42 cellular contexts compared by ENCODE assay signal in the genomic region with DNA sequence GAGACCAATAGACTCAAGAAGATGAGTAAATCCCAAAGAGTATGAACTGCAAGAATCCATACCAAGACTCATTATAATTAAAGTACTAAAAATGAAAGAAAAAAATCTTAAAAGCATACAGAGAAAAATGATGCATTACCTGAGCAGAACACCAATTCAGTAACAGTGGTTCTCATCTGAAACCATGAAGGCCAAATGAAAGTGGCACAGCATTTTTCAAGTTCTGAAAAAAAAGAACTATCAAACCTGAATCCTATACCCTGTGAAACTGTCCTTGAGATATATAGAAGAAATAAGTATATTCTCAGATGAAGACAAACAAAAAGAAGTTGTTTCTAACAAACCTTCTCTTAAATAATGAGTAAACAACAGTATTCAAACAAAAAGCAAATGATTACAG. TPM values are rescaled to one million over a fixed set of nuclear protein-coding genes. Genes with fewer than 3 reads are reported as not detected.
"Had no signal": no experiment of that assay in that cellular context is flagged by ENCODE, and none has a peak within 500 bp of the region (broad histone marks: within the 10 kb centered on the region; RNA-seq: fewer than 3 reads in every experiment).

No MANE protein-coding gene starts in this region.

- H3K36me3 Mint-ChIP-seq: activated naive CD4-positive, alpha-beta T cell treated with anti-CD3 and anti-CD28 coated beads, Interleukin-2, amount 10 ng/mL, durations not matched to agents 7 days and 5 days; activated naive CD4-positive, alpha-beta T cell treated with anti-CD3 and anti-CD28 coated beads, Interleukin-2, amount 50 U/mL, for 24 hours; activated naive CD8-positive, alpha-beta T cell; activated naive CD8-positive, alpha-beta T cell treated with anti-CD3 and anti-CD28 coated beads for 36 hours; activated naive CD8-positive, alpha-beta T cell treated with anti-CD3 and anti-CD28 coated beads, Interleukin-2, amount 10 ng/mL, durations not matched to agents 7 days and 5 days; brain had no signal

- H3K4me3 ChIP-seq: adrenal gland, ascending aorta, body of pancreas, breast epithelium, cardiac muscle cell had no signal

- H3K4me1 ChIP-seq: adrenal gland, ascending aorta, body of pancreas, breast epithelium had no signal

- H3K27me3 Mint-ChIP-seq: activated naive CD4-positive, alpha-beta T cell treated with anti-CD3 and anti-CD28 coated beads, Interleukin-2, amount 10 ng/mL, durations not matched to agents 7 days and 5 days; activated naive CD8-positive, alpha-beta T cell treated with anti-CD3 and anti-CD28 coated beads for 36 hours; activated naive CD8-positive, alpha-beta T cell treated with anti-CD3 and anti-CD28 coated beads, Interleukin-2, amount 10 ng/mL, durations not matched to agents 7 days and 5 days; activated naive CD8-positive, alpha-beta T cell treated with anti-CD3 and anti-CD28 coated beads, Interleukin-2, amount 50 U/mL, for 24 hours; central memory CD8-positive, alpha-beta T cell had no signal

- H3K27me3 ChIP-seq: adrenal gland, ascending aorta, body of pancreas, brain microvascular endothelial cell, breast epithelium, cardiac muscle cell had no signal

- H3K36me3 ChIP-seq: adrenal gland, ascending aorta, brain microvascular endothelial cell, breast epithelium, cardiac muscle cell had no signal

- H3K9me3 ChIP-seq: adrenal gland had no signal

- H3K4me3 Mint-ChIP-seq: activated naive CD4-positive, alpha-beta T cell treated with anti-CD3 and anti-CD28 coated beads for 36 hours; activated naive CD4-positive, alpha-beta T cell treated with anti-CD3 and anti-CD28 coated beads, Interleukin-2, amount 10 ng/mL, durations not matched to agents 7 days and 5 days; activated naive CD4-positive, alpha-beta T cell treated with anti-CD3 and anti-CD28 coated beads, Interleukin-2, amount 50 U/mL, for 24 hours; activated naive CD8-positive, alpha-beta T cell; activated naive CD8-positive, alpha-beta T cell treated with anti-CD3 and anti-CD28 coated beads for 36 hours; activated naive CD8-positive, alpha-beta T cell treated with anti-CD3 and anti-CD28 coated beads, Interleukin-2, amount 10 ng/mL, durations not matched to agents 7 days and 5 days; activated naive CD8-positive, alpha-beta T cell treated with anti-CD3 and anti-CD28 coated beads, Interleukin-2, amount 50 U/mL, for 24 hours; activated T-cell treated with anti-CD3 and anti-CD28 coated beads, Interleukin-2, amount 50 U/mL, for 24 hours; activated T-cell treated with anti-CD3 and anti-CD28 coated beads, Interleukin-2, amount 50 U/mL, for 4 hours; activated T-cell treated with anti-CD3 and anti-CD28 coated beads, Interleukin-2, amount 50 U/mL, for 72 hours; activated T-helper 1 cell treated with anti-CD3 and anti-CD28 coated beads, Interleukin-12 subunit alpha, Interleukin-12 subunit beta, Interleukin-2, Interleukin-4 antibody, amounts not matched to agents 30 ng/mL and 10 ng/mL and 1 ng/mL, durations not matched to agents 14 hours and 24 hours and 36 hours; activated T-helper 17 cell treated with anti-CD3 and anti-CD28 coated beads, Interleukin-2, amount 50 U/mL, for 72 hours; brain; central memory CD8-positive, alpha-beta T cell had no signal

- DNase-seq: activated effector memory CD4-positive, alpha-beta T cell treated with Interleukin-2 at 50 U/mL for 16 hours; activated gamma-delta T cell; activated gamma-delta T cell treated with Interleukin-2 at 50 U/mL for 16 hours; activated naive CD4-positive, alpha-beta T cell; activated naive CD4-positive, alpha-beta T cell treated with anti-CD3 and anti-CD28 coated beads for 36 hours; activated naive CD4-positive, alpha-beta T cell treated with anti-CD3 and anti-CD28 coated beads, Interleukin-2, amount 10 ng/mL, durations not matched to agents 7 days and 5 days; activated naive CD4-positive, alpha-beta T cell treated with anti-CD3 and anti-CD28 coated beads, Interleukin-2, amount 50 U/mL, for 16 hours; activated naive CD4-positive, alpha-beta T cell treated with Interleukin-2 at 50 U/mL for 16 hours; activated naive CD8-positive, alpha-beta T cell treated with anti-CD3 and anti-CD28 coated beads for 36 hours; activated naive CD8-positive, alpha-beta T cell treated with anti-CD3 and anti-CD28 coated beads, Interleukin-2, amount 10 ng/mL, durations not matched to agents 7 days and 5 days; activated naive CD8-positive, alpha-beta T cell treated with anti-CD3 and anti-CD28 coated beads, Interleukin-2, amount 50 U/mL, for 24 hours; activated T-cell treated with anti-CD3 and anti-CD28 coated beads, Interleukin-2, amount 50 U/mL, for 1 hour; activated T-cell treated with anti-CD3 and anti-CD28 coated beads, Interleukin-2, amount 50 U/mL, for 24 hours; activated T-cell treated with anti-CD3 and anti-CD28 coated beads, Interleukin-2, amount 50 U/mL, for 4 hours; activated T-cell treated with anti-CD3 and anti-CD28 coated beads, Interleukin-2, amount 50 U/mL, for 48 hours; activated T-cell treated with anti-CD3 and anti-CD28 coated beads, Interleukin-2, amount 50 U/mL, for 72 hours; adrenal gland; amniotic stem cell; amygdala; anterior cingulate cortex; aorta; body of pancreas; brain microvascular endothelial cell; caudate nucleus; central memory CD4-positive, alpha-beta T cell; cerebellar nuclear complex had no signal

- ATAC-seq: activated naive CD4-positive, alpha-beta T cell treated with anti-CD3 and anti-CD28 coated beads, Interleukin-2, amount 50 U/mL, for 72 hours; activated naive CD8-positive, alpha-beta T cell treated with anti-CD3 and anti-CD28 coated beads, Interleukin-2, amount 50 U/mL, for 24 hours; activated T-cell treated with anti-CD3 and anti-CD28 coated beads, Interleukin-2, amount 50 U/mL, for 4 hours; activated T-cell treated with anti-CD3 and anti-CD28 coated beads, Interleukin-2, amount 50 U/mL, for 72 hours; activated T-helper 17 cell treated with anti-CD3 and anti-CD28 coated beads, Interleukin-2, amount 50 U/mL, for 72 hours; body of pancreas had no signal

- H3K4me1 Mint-ChIP-seq: activated naive CD4-positive, alpha-beta T cell treated with anti-CD3 and anti-CD28 coated beads, Interleukin-2, amount 10 ng/mL, durations not matched to agents 7 days and 5 days; activated naive CD4-positive, alpha-beta T cell treated with anti-CD3 and anti-CD28 coated beads, Interleukin-2, amount 50 U/mL, for 24 hours; activated naive CD8-positive, alpha-beta T cell treated with anti-CD3 and anti-CD28 coated beads for 36 hours; activated naive CD8-positive, alpha-beta T cell treated with anti-CD3 and anti-CD28 coated beads, Interleukin-2, amount 10 ng/mL, durations not matched to agents 7 days and 5 days; activated naive CD8-positive, alpha-beta T cell treated with anti-CD3 and anti-CD28 coated beads, Interleukin-2, amount 50 U/mL, for 24 hours; activated T-helper 17 cell treated with anti-CD3 and anti-CD28 coated beads, Interleukin-2, amount 50 U/mL, for 72 hours; brain; central memory CD8-positive, alpha-beta T cell had no signal

- H3K9me3 Mint-ChIP-seq: activated naive CD4-positive, alpha-beta T cell treated with anti-CD3 and anti-CD28 coated beads, Interleukin-2, amount 10 ng/mL, durations not matched to agents 7 days and 5 days; activated naive CD8-positive, alpha-beta T cell treated with anti-CD3 and anti-CD28 coated beads, Interleukin-2, amount 50 U/mL, for 24 hours; activated T-helper 1 cell treated with anti-CD3 and anti-CD28 coated beads, Interleukin-12 subunit alpha, Interleukin-12 subunit beta, Interleukin-2, Interleukin-4 antibody, amounts not matched to agents 30 ng/mL and 10 ng/mL and 1 ng/mL, durations not matched to agents 14 hours and 24 hours and 36 hours; activated T-helper 2 cell treated with anti-CD3 and anti-CD28 coated beads, Interferon-gamma antibody, Interleukin-2, Interleukin-4, amounts not matched to agents 10 μg/mL and 5 μg/mL and 100 μg/mL, durations not matched to agents 14 hours and 24 hours and 36 hours had no signal

- H3K27ac ChIP-seq: adrenal gland, ascending aorta, body of pancreas, brain microvascular endothelial cell, breast epithelium, cardiac muscle cell had no signal

- H3K27ac Mint-ChIP-seq: activated naive CD4-positive, alpha-beta T cell treated with anti-CD3 and anti-CD28 coated beads for 36 hours; activated naive CD4-positive, alpha-beta T cell treated with anti-CD3 and anti-CD28 coated beads, Interleukin-2, amount 10 ng/mL, durations not matched to agents 7 days and 5 days; activated naive CD4-positive, alpha-beta T cell treated with anti-CD3 and anti-CD28 coated beads, Interleukin-2, amount 50 U/mL, for 24 hours; activated naive CD4-positive, alpha-beta T cell treated with anti-CD3 and anti-CD28 coated beads, Interleukin-2, amount 50 U/mL, for 72 hours; activated naive CD8-positive, alpha-beta T cell; activated naive CD8-positive, alpha-beta T cell treated with anti-CD3 and anti-CD28 coated beads for 36 hours; activated naive CD8-positive, alpha-beta T cell treated with anti-CD3 and anti-CD28 coated beads, Interleukin-2, amount 10 ng/mL, durations not matched to agents 7 days and 5 days; activated naive CD8-positive, alpha-beta T cell treated with anti-CD3 and anti-CD28 coated beads, Interleukin-2, amount 50 U/mL, for 24 hours; activated T-cell treated with anti-CD3 and anti-CD28 coated beads, Interleukin-2, amount 50 U/mL, for 24 hours; activated T-cell treated with anti-CD3 and anti-CD28 coated beads, Interleukin-2, amount 50 U/mL, for 72 hours; activated T-helper 1 cell treated with anti-CD3 and anti-CD28 coated beads, Interleukin-12 subunit alpha, Interleukin-12 subunit beta, Interleukin-2, Interleukin-4 antibody, amounts not matched to agents 30 ng/mL and 10 ng/mL and 1 ng/mL, durations not matched to agents 14 hours and 24 hours and 36 hours; activated T-helper 17 cell treated with anti-CD3 and anti-CD28 coated beads, Interleukin-2, amount 50 U/mL, for 72 hours; activated T-helper 2 cell treated with anti-CD3 and anti-CD28 coated beads, Interferon-gamma antibody, Interleukin-2, Interleukin-4, amounts not matched to agents 10 μg/mL and 5 μg/mL and 100 μg/mL, durations not matched to agents 14 hours and 24 hours and 36 hours; brain had no signal

RNA-seq across cellular contexts. Expression of gene TMPRSS11A, which starts 39.6 kb away (rescaled TPM):
- total RNA-seq: activated naive CD4-positive, alpha-beta T cell treated with anti-CD3 and anti-CD28 coated beads for 36 hours; activated naive CD4-positive, alpha-beta T cell treated with anti-CD3 and anti-CD28 coated beads, Interleukin-2, amount 50 U/mL, for 72 hours; activated naive CD8-positive, alpha-beta T cell treated with anti-CD3 and anti-CD28 coated beads for 36 hours; activated naive CD8-positive, alpha-beta T cell treated with anti-CD3 and anti-CD28 coated beads, Interleukin-2, amount 10 ng/mL, durations not matched to agents 7 days and 5 days; activated T-cell treated with anti-CD3 and anti-CD28 coated beads, Interleukin-2, amount 50 U/mL, for 4 hours; activated T-cell treated with anti-CD3 and anti-CD28 coated beads, Interleukin-2, amount 50 U/mL, for 72 hours; activated T-helper 1 cell treated with anti-CD3 and anti-CD28 coated beads, Interleukin-12 subunit alpha, Interleukin-12 subunit beta, Interleukin-2, Interleukin-4 antibody, amounts not matched to agents 30 ng/mL and 10 ng/mL and 1 ng/mL, durations not matched to agents 14 hours and 24 hours and 36 hours; activated T-helper 17 cell treated with anti-CD3 and anti-CD28 coated beads, Interleukin-2, amount 50 U/mL, for 72 hours; activated T-helper 2 cell treated with anti-CD3 and anti-CD28 coated beads, Interferon-gamma antibody, Interleukin-2, Interleukin-4, amounts not matched to agents 10 μg/mL and 5 μg/mL and 100 μg/mL, durations not matched to agents 14 hours and 24 hours and 36 hours; adrenal gland; aorta; ascending aorta; astrocyte; body of pancreas; breast epithelium; bronchial epithelial cell; cardiac muscle cell; cardiac septum; cerebellum; chondrocyte had no signal
